ENCODE assay signal across 1 cellular context in genomic region chr16:29995330-29995910, GRCh38.
TF ChIP-seq lines count a peak whose summit lies in the region.

A gene with protein sequence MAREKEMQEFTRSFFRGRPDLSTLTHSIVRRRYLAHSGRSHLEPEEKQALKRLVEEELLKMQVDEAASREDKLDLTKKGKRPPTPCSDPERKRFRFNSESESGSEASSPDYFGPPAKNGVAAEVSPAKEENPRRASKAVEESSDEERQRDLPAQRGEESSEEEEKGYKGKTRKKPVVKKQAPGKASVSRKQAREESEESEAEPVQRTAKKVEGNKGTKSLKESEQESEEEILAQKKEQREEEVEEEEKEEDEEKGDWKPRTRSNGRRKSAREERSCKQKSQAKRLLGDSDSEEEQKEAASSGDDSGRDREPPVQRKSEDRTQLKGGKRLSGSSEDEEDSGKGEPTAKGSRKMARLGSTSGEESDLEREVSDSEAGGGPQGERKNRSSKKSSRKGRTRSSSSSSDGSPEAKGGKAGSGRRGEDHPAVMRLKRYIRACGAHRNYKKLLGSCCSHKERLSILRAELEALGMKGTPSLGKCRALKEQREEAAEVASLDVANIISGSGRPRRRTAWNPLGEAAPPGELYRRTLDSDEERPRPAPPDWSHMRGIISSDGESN (minus strand): TSS chr16:29995617. CDS start chr16:29995605, 12 bp downstream.

TF ChIP-seq in HepG2, 621 proteins besides CTCF, POLR2A, EP300 and RAD21 (continued from another document and continues in another):
- TF ChIP-seq, protein P1, sequence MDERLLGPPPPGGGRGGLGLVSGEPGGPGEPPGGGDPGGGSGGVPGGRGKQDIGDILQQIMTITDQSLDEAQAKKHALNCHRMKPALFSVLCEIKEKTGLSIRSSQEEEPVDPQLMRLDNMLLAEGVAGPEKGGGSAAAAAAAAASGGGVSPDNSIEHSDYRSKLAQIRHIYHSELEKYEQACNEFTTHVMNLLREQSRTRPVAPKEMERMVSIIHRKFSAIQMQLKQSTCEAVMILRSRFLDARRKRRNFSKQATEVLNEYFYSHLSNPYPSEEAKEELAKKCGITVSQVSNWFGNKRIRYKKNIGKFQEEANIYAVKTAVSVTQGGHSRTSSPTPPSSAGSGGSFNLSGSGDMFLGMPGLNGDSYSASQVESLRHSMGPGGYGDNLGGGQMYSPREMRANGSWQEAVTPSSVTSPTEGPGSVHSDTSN (CRISPR knock-in tag; IDR thresholded peaks at IDR 0.05): peak; percentile 66
- no peak for TF ChIP-seq PHF21A (CRISPR knock-in tag; IDR thresholded peaks at IDR 0.05)
- TF ChIP-seq CAMTA2 (CRISPR knock-in tag; IDR thresholded peaks at IDR 0.05; ENCODE audit: borderline replicate concordance): no peak; the same call in 1 of the 2 replicates
- TF ChIP-seq, protein P2, sequence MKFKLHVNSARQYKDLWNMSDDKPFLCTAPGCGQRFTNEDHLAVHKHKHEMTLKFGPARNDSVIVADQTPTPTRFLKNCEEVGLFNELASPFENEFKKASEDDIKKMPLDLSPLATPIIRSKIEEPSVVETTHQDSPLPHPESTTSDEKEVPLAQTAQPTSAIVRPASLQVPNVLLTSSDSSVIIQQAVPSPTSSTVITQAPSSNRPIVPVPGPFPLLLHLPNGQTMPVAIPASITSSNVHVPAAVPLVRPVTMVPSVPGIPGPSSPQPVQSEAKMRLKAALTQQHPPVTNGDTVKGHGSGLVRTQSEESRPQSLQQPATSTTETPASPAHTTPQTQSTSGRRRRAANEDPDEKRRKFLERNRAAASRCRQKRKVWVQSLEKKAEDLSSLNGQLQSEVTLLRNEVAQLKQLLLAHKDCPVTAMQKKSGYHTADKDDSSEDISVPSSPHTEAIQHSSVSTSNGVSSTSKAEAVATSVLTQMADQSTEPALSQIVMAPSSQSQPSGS (CRISPR knock-in tag; IDR thresholded peaks at IDR 0.05): peak; percentile 33; the same call in 1 of the 2 replicates
- TF ChIP-seq ZNF510 (CRISPR knock-in tag; IDR thresholded peaks at IDR 0.05; ENCODE audit: low read depth): no peak; the same call in 1 of the 2 replicates
- TF ChIP-seq ZFP62 (CRISPR knock-in tag; IDR thresholded peaks at IDR 0.05): no peak
- TF ChIP-seq SKI (IDR thresholded peaks at IDR 0.05; ENCODE audit: partially characterized antibody): no peak
- no peak for TF ChIP-seq MLX (CRISPR knock-in tag; IDR thresholded peaks at IDR 0.05)
- no peak for TF ChIP-seq SSRP1 (CRISPR knock-in tag; IDR thresholded peaks at IDR 0.05)
- TF ChIP-seq ZMYM4 (CRISPR knock-in tag; IDR thresholded peaks at IDR 0.05): no peak
- peak; percentile 73; the same call in 1 of the 2 replicates for TF ChIP-seq BORCS8-MEF2B (CRISPR knock-in tag; IDR thresholded peaks at IDR 0.05)
- TF ChIP-seq MBNL3 (CRISPR knock-in tag; conservative IDR thresholded peaks at IDR 0.05): no peak
- TF ChIP-seq, protein P3, sequence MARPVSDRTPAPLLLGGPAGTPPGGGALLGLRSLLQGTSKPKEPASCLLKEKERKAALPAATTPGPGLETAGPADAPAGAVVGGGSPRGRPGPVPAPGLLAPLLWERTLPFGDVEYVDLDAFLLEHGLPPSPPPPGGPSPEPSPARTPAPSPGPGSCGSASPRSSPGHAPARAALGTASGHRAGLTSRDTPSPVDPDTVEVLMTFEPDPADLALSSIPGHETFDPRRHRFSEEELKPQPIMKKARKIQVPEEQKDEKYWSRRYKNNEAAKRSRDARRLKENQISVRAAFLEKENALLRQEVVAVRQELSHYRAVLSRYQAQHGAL (CRISPR knock-in tag; IDR thresholded peaks at IDR 0.05; ENCODE audit: not compliant biosample characterization): peak; percentile 28
- TF ChIP-seq CBX1 (IDR thresholded peaks at IDR 0.05; ENCODE audit: low read depth): no peak
- no peak for TF ChIP-seq SRSF4 (IDR thresholded peaks at IDR 0.05; ENCODE audit: low read depth, low read length, poor library complexity, severe bottlenecking)
- TF ChIP-seq HMG20A (CRISPR knock-in tag; IDR thresholded peaks at IDR 0.05; ENCODE audit: borderline replicate concordance): no peak
- no peak for TF ChIP-seq JDP2 (CRISPR knock-in tag; IDR thresholded peaks at IDR 0.05; ENCODE audit: borderline replicate concordance)
- TF ChIP-seq, protein P4, sequence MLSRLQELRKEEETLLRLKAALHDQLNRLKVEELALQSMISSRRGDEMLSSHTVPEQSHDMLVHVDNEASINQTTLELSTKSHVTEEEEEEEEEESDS (CRISPR knock-in tag; IDR thresholded peaks at IDR 0.05; ENCODE audit: borderline replicate concordance): 0 out of 2 replicates have a peak, but pooled peaks have one; percentile 41
- peak; percentile 36 for TF ChIP-seq PITX1 (CRISPR knock-in tag; IDR thresholded peaks at IDR 0.05)
- no peak for TF ChIP-seq NFIC (IDR thresholded peaks at IDR 0.05; ENCODE audit: low read length)
- no peak for TF ChIP-seq GZF1 (CRISPR knock-in tag; IDR thresholded peaks at IDR 0.05)
- TF ChIP-seq ZNF704 (CRISPR knock-in tag; IDR thresholded peaks at IDR 0.05; ENCODE audit: borderline replicate concordance): no peak
- TF ChIP-seq ZNF383 (CRISPR knock-in tag; IDR thresholded peaks at IDR 0.05; ENCODE audit: borderline replicate concordance): no peak
- no peak for TF ChIP-seq TRIM24 (CRISPR knock-in tag; IDR thresholded peaks at IDR 0.05)
- no peak for TF ChIP-seq FOXK2 (IDR thresholded peaks at IDR 0.05)
- no peak for TF ChIP-seq KMT2B (CRISPR knock-in tag; IDR thresholded peaks at IDR 0.05)
- TF ChIP-seq NFIB (CRISPR knock-in tag; IDR thresholded peaks at IDR 0.05; ENCODE audit: borderline replicate concordance): no peak
- TF ChIP-seq, protein P5, sequence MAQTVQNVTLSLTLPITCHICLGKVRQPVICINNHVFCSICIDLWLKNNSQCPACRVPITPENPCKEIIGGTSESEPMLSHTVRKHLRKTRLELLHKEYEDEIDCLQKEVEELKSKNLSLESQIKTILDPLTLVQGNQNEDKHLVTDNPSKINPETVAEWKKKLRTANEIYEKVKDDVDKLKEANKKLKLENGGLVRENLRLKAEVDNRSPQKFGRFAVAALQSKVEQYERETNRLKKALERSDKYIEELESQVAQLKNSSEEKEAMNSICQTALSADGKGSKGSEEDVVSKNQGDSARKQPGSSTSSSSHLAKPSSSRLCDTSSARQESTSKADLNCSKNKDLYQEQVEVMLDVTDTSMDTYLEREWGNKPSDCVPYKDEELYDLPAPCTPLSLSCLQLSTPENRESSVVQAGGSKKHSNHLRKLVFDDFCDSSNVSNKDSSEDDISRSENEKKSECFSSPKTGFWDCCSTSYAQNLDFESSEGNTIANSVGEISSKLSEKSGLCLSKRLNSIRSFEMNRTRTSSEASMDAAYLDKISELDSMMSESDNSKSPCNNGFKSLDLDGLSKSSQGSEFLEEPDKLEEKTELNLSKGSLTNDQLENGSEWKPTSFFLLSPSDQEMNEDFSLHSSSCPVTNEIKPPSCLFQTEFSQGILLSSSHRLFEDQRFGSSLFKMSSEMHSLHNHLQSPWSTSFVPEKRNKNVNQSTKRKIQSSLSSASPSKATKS (CRISPR knock-in tag; IDR thresholded peaks at IDR 0.05): no peak
- TF ChIP-seq FOXO1 (CRISPR knock-in tag; IDR thresholded peaks at IDR 0.05): no peak
- TF ChIP-seq ZNF790 (CRISPR knock-in tag; IDR thresholded peaks at IDR 0.05; ENCODE audit: borderline replicate concordance): peak; percentile 89
- TF ChIP-seq NR2C2 (CRISPR knock-in tag; IDR thresholded peaks at IDR 0.05; ENCODE audit: borderline replicate concordance): no peak
- peak; percentile 81; the same call in 1 of the 2 replicates for TF ChIP-seq ZNF75D (CRISPR knock-in tag; IDR thresholded peaks at IDR 0.05; ENCODE audit: borderline replicate concordance)
- no peak for TF ChIP-seq ZNF550 (CRISPR knock-in tag; IDR thresholded peaks at IDR 0.05; ENCODE audit: borderline replicate concordance)
- TF ChIP-seq HMGXB4 (CRISPR knock-in tag; IDR thresholded peaks at IDR 0.05; ENCODE audit: borderline replicate concordance in 1 of 2, low read depth in 1 of 2): no peak
- TF ChIP-seq ZNF430 (CRISPR knock-in tag; IDR thresholded peaks at IDR 0.05): no peak; the same call in 1 of the 2 replicates
- TF ChIP-seq, protein P6, sequence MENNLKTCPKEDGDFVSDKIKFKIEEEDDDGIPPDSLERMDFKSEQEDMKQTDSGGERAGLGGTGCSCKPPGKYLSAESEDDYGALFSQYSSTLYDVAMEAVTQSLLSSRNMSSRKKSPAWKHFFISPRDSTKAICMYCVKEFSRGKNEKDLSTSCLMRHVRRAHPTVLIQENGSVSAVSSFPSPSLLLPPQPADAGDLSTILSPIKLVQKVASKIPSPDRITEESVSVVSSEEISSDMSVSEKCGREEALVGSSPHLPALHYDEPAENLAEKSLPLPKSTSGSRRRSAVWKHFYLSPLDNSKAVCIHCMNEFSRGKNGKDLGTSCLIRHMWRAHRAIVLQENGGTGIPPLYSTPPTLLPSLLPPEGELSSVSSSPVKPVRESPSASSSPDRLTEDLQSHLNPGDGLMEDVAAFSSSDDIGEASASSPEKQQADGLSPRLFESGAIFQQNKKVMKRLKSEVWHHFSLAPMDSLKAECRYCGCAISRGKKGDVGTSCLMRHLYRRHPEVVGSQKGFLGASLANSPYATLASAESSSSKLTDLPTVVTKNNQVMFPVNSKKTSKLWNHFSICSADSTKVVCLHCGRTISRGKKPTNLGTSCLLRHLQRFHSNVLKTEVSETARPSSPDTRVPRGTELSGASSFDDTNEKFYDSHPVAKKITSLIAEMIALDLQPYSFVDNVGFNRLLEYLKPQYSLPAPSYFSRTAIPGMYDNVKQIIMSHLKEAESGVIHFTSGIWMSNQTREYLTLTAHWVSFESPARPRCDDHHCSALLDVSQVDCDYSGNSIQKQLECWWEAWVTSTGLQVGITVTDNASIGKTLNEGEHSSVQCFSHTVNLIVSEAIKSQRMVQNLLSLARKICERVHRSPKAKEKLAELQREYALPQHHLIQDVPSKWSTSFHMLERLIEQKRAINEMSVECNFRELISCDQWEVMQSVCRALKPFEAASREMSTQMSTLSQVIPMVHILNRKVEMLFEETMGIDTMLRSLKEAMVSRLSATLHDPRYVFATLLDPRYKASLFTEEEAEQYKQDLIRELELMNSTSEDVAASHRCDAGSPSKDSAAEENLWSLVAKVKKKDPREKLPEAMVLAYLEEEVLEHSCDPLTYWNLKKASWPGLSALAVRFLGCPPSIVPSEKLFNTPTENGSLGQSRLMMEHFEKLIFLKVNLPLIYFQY (CRISPR knock-in tag; IDR thresholded peaks at IDR 0.05; ENCODE audit: borderline replicate concordance): no peak
- no peak for TF ChIP-seq JARID2 (CRISPR knock-in tag; IDR thresholded peaks at IDR 0.05; ENCODE audit: insufficient replicate concordance)
- TF ChIP-seq CHCHD3 (CRISPR knock-in tag; IDR thresholded peaks at IDR 0.05): no peak
- TF ChIP-seq ZNF10 (CRISPR knock-in tag; IDR thresholded peaks at IDR 0.05; ENCODE audit: borderline replicate concordance, low read depth): no peak
- no peak for TF ChIP-seq ZNF7 (CRISPR knock-in tag; IDR thresholded peaks at IDR 0.05)
